Comparison of ENCODE assay signal across 12 cellular contexts in genomic region chrX:134294548-134294947, GRCh38. TPM values are rescaled to one million over a fixed set of nuclear protein-coding genes. Genes with fewer than 3 reads are reported as not detected.
DNase-seq lines count a peak whose midpoint lies in the region; ATAC-seq and TF ChIP-seq lines count a peak whose summit lies in the region.
"Had no signal": no experiment of that assay in that cellular context is flagged by ENCODE, and none has a peak within 500 bp of the region (broad histone marks: within the 10 kb centered on the region; RNA-seq: fewer than 3 reads in every experiment).

No MANE protein-coding gene starts in this region.

- TF ChIP-seq CTCF in BJ (IDR thresholded peaks at IDR 0.05; ENCODE audit: insufficient read depth, low read depth, low read length) (peak; percentile 30; the same call in 1 of the 2 replicates), IMR-90 (conservative IDR thresholded peaks at IDR 0.05; ENCODE audit: low read depth, low read length) (peak; percentile 42), astrocyte of the spinal cord (IDR thresholded peaks at IDR 0.05; ENCODE audit: low read depth, low read length) (peak; percentile 37)

- no peaks in the 10 kb centered on the region for H3K79me1 ChIP-seq in IMR-90 (ENCODE audit: low read depth in 1 of 2, low read length in 2 of 2)

- no peak overlapping the region for H3K56ac ChIP-seq in IMR-90 (ENCODE audit: extremely low read depth, insufficient read depth, low read length)

- H2BK5ac ChIP-seq in IMR-90 (ENCODE audit: low read depth, low read length, poor library complexity, severe bottlenecking), result no peak overlapping the region

- H3K4me2 ChIP-seq in IMR-90 (ENCODE audit: low read depth, low read length), result no peak overlapping the region

- H4K20me1 ChIP-seq in IMR-90 (ENCODE audit: insufficient read depth, low read length), result no peaks in the 10 kb centered on the region

- TF ChIP-seq RAD21 in IMR-90 (IDR thresholded peaks at IDR 0.05; ENCODE audit: low read length), result no peak

- H3K27me3 ChIP-seq in BJ (ENCODE audit: control insufficient read depth, insufficient read depth, low read length), result no peaks in the 10 kb centered on the region
- no peaks in the 10 kb centered on the region for H3K27me3 ChIP-seq in IMR-90 (ENCODE audit: control insufficient read depth, insufficient read depth, low read length)
- H3K27me3 ChIP-seq: upper lobe of right lung had no signal

- no peaks in the 10 kb centered on the region for H3K9me3 ChIP-seq in IMR-90 (ENCODE audit: control insufficient read depth, insufficient read depth, low read length)
- H3K9me3 ChIP-seq: upper lobe of right lung had no signal

- H3K4me1 ChIP-seq in IMR-90 (ENCODE audit: control insufficient read depth, insufficient read depth, low read length), result no peaks in the 10 kb centered on the region
- H3K4me1 ChIP-seq: upper lobe of right lung had no signal

- no TSS peak for BruUV-seq in IMR-90 (replicated peaks; lab: Mats Ljungman, UMichigan)

- no peak overlapping the region for H4K91ac ChIP-seq in IMR-90 (ENCODE audit: insufficient read depth, low read depth, low read length)

- in situ Hi-C loops in IMR-90 (cut with MboI; ENCODE audit: low sequenced_read_pairs), result no loop called here
- in situ Hi-C loops in astrocyte of the spinal cord (cut with HindIII; ENCODE audit: low sequenced_read_pairs), result no loop called here

- no peak overlapping the region for H2BK120ac ChIP-seq in IMR-90 (ENCODE audit: low read depth, low read length)

- no peak overlapping the region for H3K18ac ChIP-seq in IMR-90 (ENCODE audit: low read depth, low read length)

- no peak overlapping the region for H3K4ac ChIP-seq in IMR-90 (ENCODE audit: low read depth, low read length)

- no peak overlapping the region for H3K27ac ChIP-seq in IMR-90 (ENCODE audit: insufficient read depth, low read length)
- H3K27ac ChIP-seq: upper lobe of right lung had no signal

- no peak overlapping the region for H2AK9ac ChIP-seq in IMR-90 (replicated peaks; ENCODE audit: low read depth, low read length, poor library complexity)

- POLR2A ChIA-PET in BJ (lab: Charles Lee), result no interaction called here
- POLR2A ChIA-PET in IMR-90 (lab: Charles Lee; ENCODE audit: unreplicated experiment), result no interaction called here

- H2AK5ac ChIP-seq in IMR-90 (ENCODE audit: low read depth, low read length), result no peak overlapping the region

- CTCF ChIA-PET in BJ (lab: Yijun Ruan, JAX), result interaction anchor here (0.9 kb wide), 1 partner anchor 15 kb away, joined by 3 read pairs; no protein-coding TSS in a partner anchor
- CTCF ChIA-PET in IMR-90 (lab: Yijun Ruan, JAX), result interaction anchor here (0.6 to 1.0 kb wide), 4 partner anchors 22 to 706 kb away, joined by 3 to 5 read pairs (median 4); no protein-coding TSS in a partner anchor

- DNase-seq in BJ (ENCODE audit: low read depth), result no peak
- peak; percentile 2 for DNase-seq in IMR-90
- DNase-seq in astrocyte of the spinal cord (ENCODE audit: low read depth, low spot score), result peak; percentile 0
- peak; percentile 11 for DNase-seq in medulla oblongata (ENCODE audit: extremely low spot score)
- DNase-seq in NCI-H1694 (lab: John Stamatoyannopoulos, UW), result no peak
- no peak for DNase-seq in T1000 (lab: John Stamatoyannopoulos, UW)
- DNase-seq in central memory CD4-positive, alpha-beta T cell, result no peak
- no peak for DNase-seq in MV-4-11 (lab: John Stamatoyannopoulos, UW)
- DNase-seq: EL, hippocampal formation, upper lobe of right lung had no signal

- H3K36me3 ChIP-seq in BJ (ENCODE audit: control insufficient read depth, insufficient read depth, low read length), result no peaks in the 10 kb centered on the region
- H3K36me3 ChIP-seq in IMR-90 (ENCODE audit: control insufficient read depth, insufficient read depth, low read length), result no peaks in the 10 kb centered on the region
- H3K36me3 ChIP-seq: upper lobe of right lung had no signal

- H3K4me3 ChIP-seq in BJ (ENCODE audit: low read depth, low read length) (no peak overlapping the region), IMR-90 (ENCODE audit: insufficient read depth, low read depth, low read length) (no peak overlapping the region), astrocyte of the spinal cord (ENCODE audit: low read depth, low read length) (no peak overlapping the region)
- H3K4me3 ChIP-seq: upper lobe of right lung had no signal

- no peak overlapping the region for H4K8ac ChIP-seq in IMR-90 (ENCODE audit: low read depth in 2 of 2, low read length in 2 of 2)

- H3K9me1 ChIP-seq in IMR-90 (ENCODE audit: insufficient read depth, low read length), result no peaks in the 10 kb centered on the region

- H2BK15ac ChIP-seq in IMR-90 (ENCODE audit: low read depth, low read length), result no peak overlapping the region

- no peak overlapping the region for H2BK20ac ChIP-seq in IMR-90 (ENCODE audit: low read depth, low read length)

- intact Hi-C loops in IMR-90 (cut with micrococcal nuclease), result no loop called here

- dilution Hi-C loops in IMR-90 (cut with HindIII; ENCODE audit: low sequenced_read_pairs, unreplicated experiment), result no loop called here

- no peak overlapping the region for H2AFZ ChIP-seq in IMR-90 (replicated peaks; ENCODE audit: low read length, poor library complexity)

- ATAC-seq in IMR-90 (ENCODE audit: low read depth), result 0 out of 2 replicates have a peak, but pooled peaks have one; percentile 49
- ATAC-seq: upper lobe of right lung had no signal

- H3K23ac ChIP-seq in IMR-90 (ENCODE audit: low read depth, low read length), result no peak overlapping the region

- no peak overlapping the region for H3K9ac ChIP-seq in IMR-90 (ENCODE audit: low read depth, low read length)

- no peak for TF ChIP-seq POLR2A in IMR-90 (IDR thresholded peaks at IDR 0.05; ENCODE audit: low read depth, low read length)

- no peak overlapping the region for H4K5ac ChIP-seq in IMR-90 (ENCODE audit: low read depth, low read length)

- H3K14ac ChIP-seq in IMR-90 (replicated peaks; ENCODE audit: low read depth, low read length), result no peak overlapping the region

TF ChIP-seq in IMR-90, 13 proteins besides CTCF, POLR2A, EP300 and RAD21:
- TF ChIP-seq MXI1 (IDR thresholded peaks at IDR 0.05; ENCODE audit: borderline replicate concordance, low read depth, low read length) (no peak), CHD1 (IDR thresholded peaks at IDR 0.05; ENCODE audit: low read depth, low read length) (no peak), USF2 (IDR thresholded peaks at IDR 0.05; ENCODE audit: low read depth, low read length) (no peak), MAFK (IDR thresholded peaks at IDR 0.05; ENCODE audit: low read depth, low read length) (no peak), FOS (IDR thresholded peaks at IDR 0.05; ENCODE audit: low read depth, low read length) (no peak), ELK1 (IDR thresholded peaks at IDR 0.05; ENCODE audit: borderline replicate concordance, low read depth, low read length) (no peak), BHLHE40 (IDR thresholded peaks at IDR 0.05; ENCODE audit: low read depth, low read length) (no peak), RCOR1 (IDR thresholded peaks at IDR 0.05; ENCODE audit: insufficient replicate concordance, low read length) (no peak), CEBPB (IDR thresholded peaks at IDR 0.05; ENCODE audit: low read depth, low read length) (no peak), RFX5 (IDR thresholded peaks at IDR 0.05; ENCODE audit: low read depth, low read length) (no peak), MAZ (IDR thresholded peaks at IDR 0.05; ENCODE audit: borderline replicate concordance, low read depth, low read length) (no peak)
TF ChIP-seq in IMR-90: peak in this region for 0.

RNA-seq across cellular contexts. Expression of gene CCDC160, which starts 57.6 kb away (rescaled TPM):
- not detected in 2 replicates for polyA plus RNA-seq in BJ (2011; rRNA removed)
- not detected in 2 replicates for polyA minus RNA-seq in BJ (2011; rRNA and poly(A)+ RNA removed)
- 0.28 TPM in 1 of 2 replicates, not detected in the other for total RNA-seq in IMR-90 (2012; rRNA removed)
- not detected in 2 replicates for polyA plus RNA-seq in IMR-90 (2012; rRNA removed)
- not detected in 2 replicates for polyA plus RNA-seq in IMR-90 (2012; cell fraction: cytosol; rRNA removed)
- not detected in 2 replicates for polyA plus RNA-seq in IMR-90 (2012; cell fraction: nucleus; rRNA removed; ENCODE audit: low replicate concordance)
- total RNA-seq: activated CD8-positive, alpha-beta memory T cell treated with anti-CD3 and anti-CD28 coated beads for 36 hours; upper lobe of right lung had no signal

Comparison
In these comparisons a context has a peak if more than half of its experiments do, and no peak if none do; other contexts are left out.
1. DNase-seq: peak in IMR-90 (single experiment), astrocyte of the spinal cord (single experiment) and medulla oblongata (single experiment); none in BJ (single experiment), NCI-H1694 (single experiment), T1000 (single experiment), central memory CD4-positive, alpha-beta T cell (single experiment) and MV-4-11 (single experiment).
2. Peak in every context shown above with its lines, with median percentiles within 50 percentile points of each other: CTCF ChIP-seq.